1 cellular context compared by ENCODE assay signal in the genomic region with DNA sequence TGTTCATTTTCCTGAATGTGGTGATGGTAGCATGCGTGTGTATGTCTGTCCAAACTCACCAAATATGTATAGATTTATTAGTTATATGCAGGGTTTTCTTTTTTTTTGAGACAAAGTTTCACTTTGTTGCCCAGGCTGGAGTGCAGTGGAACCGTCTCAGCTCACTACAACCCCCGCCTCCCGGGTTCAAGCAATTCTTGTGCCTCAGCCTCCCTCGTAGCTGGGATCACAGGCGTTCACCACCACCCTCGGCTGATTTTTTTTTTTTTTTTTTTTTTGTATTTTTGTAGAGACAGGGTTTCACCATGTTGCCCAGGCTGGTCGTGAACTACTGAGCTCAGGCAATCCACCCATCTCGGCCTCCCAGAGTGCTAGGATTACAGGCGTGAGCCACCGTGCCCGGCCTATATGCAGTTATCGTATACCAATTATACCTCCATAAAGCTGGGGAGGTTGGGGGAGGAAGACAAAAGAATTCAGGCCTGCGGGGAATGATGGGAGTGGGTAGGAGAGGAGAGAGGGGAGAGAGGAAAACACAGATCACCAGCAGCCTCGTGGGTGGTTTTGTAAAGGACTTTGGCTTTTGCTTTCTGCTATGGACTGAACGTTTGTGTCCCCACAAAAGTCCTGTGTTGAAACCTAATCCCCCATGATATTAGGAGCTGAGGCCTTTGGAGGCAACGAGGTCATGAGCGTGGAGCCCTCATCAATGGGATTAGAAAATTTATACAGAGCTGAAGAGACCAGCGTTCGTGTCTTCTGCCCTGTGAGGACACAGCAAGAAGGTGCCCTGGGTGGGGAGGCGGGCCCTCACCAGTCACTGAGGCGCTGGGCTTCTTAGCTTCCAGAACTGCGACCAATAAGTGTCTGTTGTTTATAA.
TF ChIP-seq lines count a peak whose summit lies in the region.

No MANE protein-coding gene starts in this region.

TF ChIP-seq in GM23338, 12 proteins besides CTCF, POLR2A, EP300 and RAD21 (continued from another document):
- TF ChIP-seq REST (IDR thresholded peaks at IDR 0.05; ENCODE audit: unreplicated experiment) (no peak), EZH2phosphoT487 (IDR thresholded peaks at IDR 0.05; ENCODE audit: unreplicated experiment) (no peak), ZNF114 (CRISPR knock-in tag; IDR thresholded peaks at IDR 0.05) (no peak), ETS1 (IDR thresholded peaks at IDR 0.05) (no peak), JUNB (IDR thresholded peaks at IDR 0.05; ENCODE audit: unreplicated experiment) (no peak), STAT1 (IDR thresholded peaks at IDR 0.05; ENCODE audit: unreplicated experiment) (no peak)
